In the genomic region with DNA sequence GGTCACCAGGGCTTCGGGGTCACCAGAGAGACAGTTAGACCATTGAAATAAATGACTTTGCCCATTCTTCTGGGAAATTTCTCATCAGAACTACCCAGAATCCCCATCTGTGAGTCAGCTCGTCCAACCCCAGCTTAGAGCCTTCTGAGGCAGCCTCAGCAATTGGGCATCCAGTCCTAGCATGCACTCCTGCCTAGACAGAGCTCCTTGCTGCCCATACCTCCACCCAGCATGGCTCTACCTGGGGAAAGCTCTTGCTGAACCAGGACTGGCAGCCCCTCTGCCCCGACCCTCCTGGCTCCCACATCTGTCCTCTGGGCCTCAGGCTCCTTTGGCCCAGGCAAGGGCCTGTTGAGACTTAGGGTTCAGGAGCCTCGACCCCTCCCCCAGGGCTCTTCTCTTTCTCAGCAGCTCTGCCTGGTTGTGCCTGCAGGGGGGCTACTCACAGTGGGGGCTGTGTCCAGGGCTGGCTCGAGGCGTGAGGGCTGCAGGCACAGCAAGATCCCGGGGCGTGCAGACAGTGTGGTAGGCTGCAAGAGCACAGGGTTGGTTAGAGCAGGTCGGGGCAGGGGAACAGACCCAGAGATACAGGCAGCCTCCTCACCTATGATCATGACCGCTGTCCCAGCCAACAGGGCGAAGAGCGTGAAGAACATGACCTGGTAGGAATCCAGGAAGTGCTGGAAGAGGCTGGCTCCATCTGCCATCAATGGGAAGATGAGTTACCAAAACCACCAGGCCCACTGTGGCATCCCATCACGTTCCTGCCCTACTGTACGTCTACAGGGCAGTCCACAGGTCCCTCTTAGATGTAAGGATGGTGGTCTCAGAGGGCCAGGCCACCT, we compare ENCODE assay signal across 18 cellular contexts.
"Had no signal": no experiment of that assay in that cellular context is flagged by ENCODE, and none has a peak within 500 bp of the region (broad histone marks: within the 10 kb centered on the region; RNA-seq: fewer than 3 reads in every experiment).

No MANE protein-coding gene starts in this region.

- H3K27ac Mint-ChIP-seq: activated T-cell treated with anti-CD3 and anti-CD28 coated beads, Interleukin-2, amount 50 U/mL, for 72 hours had no signal

- H3K4me1 ChIP-seq: ascending aorta, left lung, thyroid gland, uterus had no signal

- DNase-seq: activated CD4-positive, alpha-beta T cell treated with anti-CD3 and anti-CD28 coated beads, Interleukin-2, amount 50 U/mL, for 4 hours; activated CD4-positive, CD25-positive, alpha-beta regulatory T cell treated with anti-CD3 and anti-CD28 coated beads, Interleukin-2, amount 50 U/mL, for 72 hours; activated gamma-delta T cell treated with Interleukin-2 at 50 U/mL for 16 hours; activated T-cell treated with anti-CD3 and anti-CD28 coated beads, Interleukin-2, amount 50 U/mL, for 72 hours; foreskin fibroblast; glutamatergic neuron; hypothalamus; kidney; naive B cell; retina; stimulated activated CD4-positive, alpha-beta T cell treated with anti-CD3 and anti-CD28 coated beads, Interleukin-12 subunit alpha, Interleukin-12 subunit beta, amount 100 ng/mL, for 4 hours; stimulated activated CD4-positive, alpha-beta T cell treated with anti-CD3 and anti-CD28 coated beads, Interleukin-2, amount 100 ng/mL, for 24 hours; SW 1271; thyroid gland; uterus had no signal

- ATAC-seq: activated T-cell treated with anti-CD3 and anti-CD28 coated beads, Interleukin-2, amount 50 U/mL, for 72 hours; left lung had no signal

- H3K4me3 Mint-ChIP-seq: activated T-cell treated with anti-CD3 and anti-CD28 coated beads, Interleukin-2, amount 50 U/mL, for 72 hours had no signal

- H3K9me3 ChIP-seq: ascending aorta, left lung, thyroid gland, uterus had no signal

- H3K27me3 Mint-ChIP-seq: naive B cell had no signal

- H3K9me3 Mint-ChIP-seq: activated T-cell treated with anti-CD3 and anti-CD28 coated beads, Interleukin-2, amount 50 U/mL, for 72 hours; naive B cell had no signal

- H3K36me3 ChIP-seq: ascending aorta, uterus had no signal

- H3K27ac ChIP-seq: ascending aorta, left lung, thyroid gland, uterus had no signal

- H3K27me3 ChIP-seq: ascending aorta, left lung, thyroid gland, uterus had no signal

- FAIRE-seq: colon, kidney had no signal

- H3K4me3 ChIP-seq: ascending aorta, left lung, thyroid gland, uterus had no signal
